16 cellular contexts compared by ENCODE assay signal in the genomic region with DNA sequence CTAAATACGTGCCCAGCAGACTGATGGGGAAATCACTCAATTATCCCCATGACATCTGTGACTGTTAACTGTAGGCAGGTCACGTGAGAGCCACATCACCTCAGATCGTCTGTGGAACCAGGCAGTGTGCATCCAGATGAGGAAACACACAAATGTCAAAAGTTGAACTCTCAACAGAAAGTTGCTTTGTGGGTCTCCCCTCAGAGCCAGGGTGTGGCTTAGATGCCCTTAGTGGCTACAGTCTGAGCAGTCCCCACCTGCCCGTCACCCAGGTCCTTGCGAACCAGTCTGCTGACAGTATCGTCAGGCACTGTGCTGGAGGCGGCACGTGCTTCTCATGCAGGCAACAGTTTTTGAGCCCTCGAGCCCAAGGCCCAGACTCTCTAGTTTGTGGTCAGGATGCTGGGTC. TPM values are rescaled to one million over a fixed set of nuclear protein-coding genes. Genes with fewer than 3 reads are reported as not detected.
DNase-seq lines count a peak whose midpoint lies in the region; ATAC-seq lines count a peak whose summit lies in the region.
"Had no signal": no experiment of that assay in that cellular context is flagged by ENCODE, and none has a peak within 500 bp of the region (broad histone marks: within the 10 kb centered on the region; RNA-seq: fewer than 3 reads in every experiment).

No MANE protein-coding gene starts in this region.

- no peak for ATAC-seq in activated CD8-positive, alpha-beta memory T cell treated with anti-CD3 and anti-CD28 coated beads, Interleukin-2, amount 10 ng/mL, durations not matched to agents 7 days and 5 days
- ATAC-seq in stimulated activated effector memory CD8-positive, alpha-beta T cell treated with anti-CD3 and anti-CD28 coated beads, Interleukin-12 subunit alpha, Interleukin-12 subunit beta, amount 100 ng/mL, for 72 hours: no peak
- ATAC-seq in GM18868 (IDR thresholded peaks at IDR 0.05; ENCODE audit: unreplicated experiment): no peak

- CTCF ChIA-PET in activated CD8-positive, alpha-beta memory T cell treated with anti-CD3 and anti-CD28 coated beads, Interleukin-2, amount 10 ng/mL, durations not matched to agents 7 days and 5 days (lab: Charles Lee): no interaction called here

- no peaks in the 10 kb centered on the region for H3K9me3 Mint-ChIP-seq in activated CD8-positive, alpha-beta memory T cell treated with anti-CD3 and anti-CD28 coated beads, Interleukin-2, amount 10 ng/mL, durations not matched to agents 7 days and 5 days (ENCODE audit: low read depth)
- no peaks in the 10 kb centered on the region for H3K9me3 Mint-ChIP-seq in activated naive CD8-positive, alpha-beta T cell (ENCODE audit: low read depth)
- no peaks in the 10 kb centered on the region for H3K9me3 Mint-ChIP-seq in stimulated activated effector memory CD8-positive, alpha-beta T cell treated with anti-CD3 and anti-CD28 coated beads, Interleukin-12 subunit alpha, Interleukin-12 subunit beta, amount 100 ng/mL, for 72 hours
- H3K9me3 Mint-ChIP-seq: mesothelial cell of epicardium had no signal

- H3K27me3 Mint-ChIP-seq in activated CD8-positive, alpha-beta memory T cell treated with anti-CD3 and anti-CD28 coated beads, Interleukin-2, amount 10 ng/mL, durations not matched to agents 7 days and 5 days: no peaks in the 10 kb centered on the region
- H3K27me3 Mint-ChIP-seq in activated naive CD8-positive, alpha-beta T cell: no peaks in the 10 kb centered on the region

- H3K27me3 ChIP-seq in MG63: no peaks in the 10 kb centered on the region
- H3K27me3 ChIP-seq: ovary had no signal

- H3K27ac Mint-ChIP-seq in activated CD8-positive, alpha-beta memory T cell treated with anti-CD3 and anti-CD28 coated beads, Interleukin-2, amount 10 ng/mL, durations not matched to agents 7 days and 5 days: peak overlapping the region; percentile 97
- H3K27ac Mint-ChIP-seq in activated naive CD8-positive, alpha-beta T cell: peak overlapping the region; percentile 96
- peak overlapping the region; percentile 87 for H3K27ac Mint-ChIP-seq in stimulated activated effector memory CD8-positive, alpha-beta T cell treated with anti-CD3 and anti-CD28 coated beads, Interleukin-12 subunit alpha, Interleukin-12 subunit beta, amount 100 ng/mL, for 72 hours
- H3K27ac Mint-ChIP-seq: mesothelial cell of epicardium had no signal

- H3K4me3 Mint-ChIP-seq in activated CD8-positive, alpha-beta memory T cell treated with anti-CD3 and anti-CD28 coated beads, Interleukin-2, amount 10 ng/mL, durations not matched to agents 7 days and 5 days: peak overlapping the region; percentile 43
- peak overlapping the region; percentile 67 for H3K4me3 Mint-ChIP-seq in activated naive CD8-positive, alpha-beta T cell
- peak overlapping the region; percentile 67 for H3K4me3 Mint-ChIP-seq in stimulated activated effector memory CD8-positive, alpha-beta T cell treated with anti-CD3 and anti-CD28 coated beads, Interleukin-12 subunit alpha, Interleukin-12 subunit beta, amount 100 ng/mL, for 72 hours
- H3K4me3 Mint-ChIP-seq: mesothelial cell of epicardium had no signal

- DNase-seq in activated CD8-positive, alpha-beta memory T cell treated with anti-CD3 and anti-CD28 coated beads, Interleukin-2, amount 10 ng/mL, durations not matched to agents 7 days and 5 days: no peak
- no peak for DNase-seq in activated CD8-positive, alpha-beta memory T cell treated with anti-CD3 and anti-CD28 coated beads, Interleukin-2, amount 50 U/mL, for 4 hours
- DNase-seq in MV-4-11 (lab: John Stamatoyannopoulos, UW) (peak; percentile 87), MG63 (no peak), NCI-H2107 treated with DMSO at 0.1 percent for 48 hours (lab: John Stamatoyannopoulos, UW; ENCODE audit: unreplicated experiment) (no peak)
- DNase-seq in stimulated activated effector memory CD8-positive, alpha-beta T cell treated with anti-CD3 and anti-CD28 coated beads, Interleukin-12 subunit alpha, Interleukin-12 subunit beta, amount 100 ng/mL, for 72 hours (ENCODE audit: low spot score in 2 of 2): no peak
- DNase-seq: amygdala, erythroblast, glutamatergic neuron, kidney, NCI-H187 treated with DMSO at 0.1 percent for 48 hours, ovary, T1000 had no signal

- no peak overlapping the region for H3K4me3 ChIP-seq in MG63
- H3K4me3 ChIP-seq: ovary had no signal

- peaks cover 61% of the 10 kb centered on the region for H3K4me1 Mint-ChIP-seq in activated CD8-positive, alpha-beta memory T cell treated with anti-CD3 and anti-CD28 coated beads, Interleukin-2, amount 10 ng/mL, durations not matched to agents 7 days and 5 days
- peaks cover 40% of the 10 kb centered on the region for H3K4me1 Mint-ChIP-seq in activated naive CD8-positive, alpha-beta T cell (ENCODE audit: low read depth)
- peaks cover 41% of the 10 kb centered on the region for H3K4me1 Mint-ChIP-seq in stimulated activated effector memory CD8-positive, alpha-beta T cell treated with anti-CD3 and anti-CD28 coated beads, Interleukin-12 subunit alpha, Interleukin-12 subunit beta, amount 100 ng/mL, for 72 hours
- H3K4me1 Mint-ChIP-seq: mesothelial cell of epicardium had no signal

- H3K9me3 ChIP-seq in MG63: no peaks in the 10 kb centered on the region
- H3K9me3 ChIP-seq: ovary had no signal

- no peaks in the 10 kb centered on the region for H3K36me3 ChIP-seq in MG63
- H3K36me3 ChIP-seq: ovary had no signal

- peaks cover 4% of the 10 kb centered on the region for H3K36me3 Mint-ChIP-seq in activated CD8-positive, alpha-beta memory T cell treated with anti-CD3 and anti-CD28 coated beads, Interleukin-2, amount 10 ng/mL, durations not matched to agents 7 days and 5 days
- no peaks in the 10 kb centered on the region for H3K36me3 Mint-ChIP-seq in activated naive CD8-positive, alpha-beta T cell
- no peaks in the 10 kb centered on the region for H3K36me3 Mint-ChIP-seq in stimulated activated effector memory CD8-positive, alpha-beta T cell treated with anti-CD3 and anti-CD28 coated beads, Interleukin-12 subunit alpha, Interleukin-12 subunit beta, amount 100 ng/mL, for 72 hours

RNA-seq across cellular contexts. Expression of gene TMEM187, which starts 10.8 kb away (rescaled TPM):
- total RNA-seq in activated CD8-positive, alpha-beta memory T cell treated with anti-CD3 and anti-CD28 coated beads, Interleukin-2, amount 10 ng/mL, durations not matched to agents 7 days and 5 days: 10 to 100 TPM in 1 of 2 experiments, 1 to 10 TPM in 1; 8.6 to 10.7 TPM
- total RNA-seq in MG63 (2014; rRNA removed; shearing (Covaris generic); ENCODE audit: low replicate concordance): 1.0 and 4.6 TPM in 2 replicates

RNA-seq across cellular contexts. Expression of gene HCFC1, which starts 11.7 kb away (rescaled TPM):
- 100 to 1,000 TPM; 136 to 138 TPM for total RNA-seq in activated CD8-positive, alpha-beta memory T cell treated with anti-CD3 and anti-CD28 coated beads, Interleukin-2, amount 10 ng/mL, durations not matched to agents 7 days and 5 days
- total RNA-seq in MG63 (2014; rRNA removed; shearing (Covaris generic); ENCODE audit: low replicate concordance): 7.8 and 12.8 TPM in 2 replicates

RNA-seq across cellular contexts. Expression of gene IRAK1, which starts 36.4 kb away (rescaled TPM):
- total RNA-seq in activated CD8-positive, alpha-beta memory T cell treated with anti-CD3 and anti-CD28 coated beads, Interleukin-2, amount 10 ng/mL, durations not matched to agents 7 days and 5 days: 100 to 1,000 TPM; 127 to 148 TPM
- 208 and 270 TPM in 2 replicates for total RNA-seq in MG63 (2014; rRNA removed; shearing (Covaris generic); ENCODE audit: low replicate concordance)

RNA-seq across cellular contexts. Expression of gene RENBP, which starts 38.9 kb away (rescaled TPM):
- total RNA-seq in activated CD8-positive, alpha-beta memory T cell treated with anti-CD3 and anti-CD28 coated beads, Interleukin-2, amount 10 ng/mL, durations not matched to agents 7 days and 5 days: 1 to 10 TPM; 6.8 to 7.5 TPM
- total RNA-seq in MG63 (2014; rRNA removed; shearing (Covaris generic); ENCODE audit: low replicate concordance): not detected in 2 replicates

RNA-seq across cellular contexts. Expression of gene NAA10, which starts 48.5 kb away (rescaled TPM):
- total RNA-seq in activated CD8-positive, alpha-beta memory T cell treated with anti-CD3 and anti-CD28 coated beads, Interleukin-2, amount 10 ng/mL, durations not matched to agents 7 days and 5 days: 100 to 1,000 TPM in 1 of 2 experiments, 10 to 100 TPM in 1; 92.8 to 115 TPM
- total RNA-seq in MG63 (2014; rRNA removed; shearing (Covaris generic); ENCODE audit: low replicate concordance): 205 and 325 TPM in 2 replicates
